14 cellular contexts compared by ENCODE assay signal in genomic region chr12:122842505-122843405, GRCh38. TPM values are rescaled to one million over a fixed set of nuclear protein-coding genes. Genes with fewer than 3 reads are reported as not detected.
DNase-seq lines count a peak whose midpoint lies in the region; ATAC-seq and TF ChIP-seq lines count a peak whose summit lies in the region.
"Had no signal": no experiment of that assay in that cellular context is flagged by ENCODE, and none has a peak within 500 bp of the region (broad histone marks: within the 10 kb centered on the region; RNA-seq: fewer than 3 reads in every experiment).

No MANE protein-coding gene starts in this region.

- H3K9ac ChIP-seq in BLaER1 treated with 17β-estradiol and CSF1 and Interleukin-3, amounts not matched to agents 10 nM and 100 nM: peak overlapping the region in 10 of 11 experiments; percentile 0 to 68 (median 36); a peak in 12 of 22 replicates
- H3K9ac ChIP-seq in neuronal stem cell (ENCODE audit: low read depth, low read length, poor library complexity): no peak overlapping the region

- peak overlapping the region; percentile 17 for H2AK5ac ChIP-seq in neuronal stem cell (ENCODE audit: low read depth, low read length)

- no peak overlapping the region for H4K8ac ChIP-seq in neuronal stem cell (ENCODE audit: low read depth, low read length)

- no peak for TF ChIP-seq EP300 in tibial nerve (IDR thresholded peaks at IDR 0.05)

- peaks cover 0 to 100% (median 15%) of the 10 kb centered on the region in 11 experiments; a peak in 11 of 22 replicates for H4K20me1 ChIP-seq in BLaER1 treated with 17β-estradiol and CSF1 and Interleukin-3, amounts not matched to agents 10 nM and 100 nM

- ATAC-seq in Right ventricle myocardium superior (ENCODE audit: poor library complexity) (peak; percentile 12), GM18511 (IDR thresholded peaks at IDR 0.05; ENCODE audit: unreplicated experiment) (no peak), HG02588 (IDR thresholded peaks at IDR 0.05; ENCODE audit: unreplicated experiment) (no peak)
- ATAC-seq: naive thymus-derived CD4-positive, alpha-beta T cell had no signal

- H3K4me1 ChIP-seq in BLaER1 treated with 17β-estradiol and CSF1 and Interleukin-3, amounts not matched to agents 10 nM and 100 nM: peaks cover 25 to 92% (median 87%) of the 10 kb centered on the region in 10 experiments
- H3K4me1 ChIP-seq in ascending aorta (peaks cover 3 to 17% of the 10 kb centered on the region in 2 donors), neuronal stem cell (ENCODE audit: control insufficient read depth in 2 of 2, insufficient read depth in 1 of 2, low read depth in 1 of 2, low read length in 2 of 2) (peaks cover 9 to 18% of the 10 kb centered on the region in 2 donors), tibial nerve (peaks cover 0 to 28% (median 8%) of the 10 kb centered on the region in 4 donors), Peyer's patch (peaks cover 0 to 39% (median 3%) of the 10 kb centered on the region in 4 donors)

- H3K18ac ChIP-seq in neuronal stem cell (ENCODE audit: low read length): peak overlapping the region; percentile 58

- intact Hi-C loops in ascending aorta (cut with DNase I) (no loop called here), Right ventricle myocardium superior (cut with DNase I) (no loop called here)

- peak overlapping the region; percentile 33 to 96 (median 78) for H3K4me2 ChIP-seq in BLaER1 treated with 17β-estradiol and CSF1 and Interleukin-3, amounts not matched to agents 10 nM and 100 nM
- H3K4me2 ChIP-seq in neuronal stem cell (ENCODE audit: insufficient read depth, low read length, poor library complexity, severe bottlenecking): no peak overlapping the region

- no peak overlapping the region for H2AFZ ChIP-seq in neuronal stem cell (ENCODE audit: low read length)

- H3K9me3 ChIP-seq in BLaER1 treated with 17β-estradiol and CSF1 and Interleukin-3, amounts not matched to agents 10 nM and 100 nM (replicated peaks in 1 of 11): no peaks in the 10 kb centered on the region
- H3K9me3 ChIP-seq in ascending aorta (no peaks in the 10 kb centered on the region), neuronal stem cell (replicated peaks in 1 of 2; ENCODE audit: control insufficient read depth in 2 of 2, insufficient read depth in 1 of 2, low read depth in 1 of 2, low read length in 2 of 2) (peaks cover 3 to 5% of the 10 kb centered on the region in 2 donors), tibial nerve (no peaks in the 10 kb centered on the region), Peyer's patch (no peaks in the 10 kb centered on the region)

- no peak for DNase-seq in ascending aorta (ENCODE audit: low spot score in 2 of 2)
- DNase-seq in Right ventricle myocardium superior: peak; percentile 32
- DNase-seq in neuronal stem cell (ENCODE audit: low spot score): no peak
- no peak for DNase-seq in tibial nerve (ENCODE audit: low spot score in 2 of 2)
- no peak for DNase-seq in Peyer's patch
- DNase-seq: activated B cell treated with CpG ODN at 0.5 μM for 24 hours; activated T-cell treated with anti-CD3 and anti-CD28 coated beads, Interleukin-2, amount 50 U/mL, for 1 hour; naive thymus-derived CD4-positive, alpha-beta T cell; NCI-H446 treated with DMSO at 0.1 percent for 48 hours; SIG-M5 had no signal

- TF ChIP-seq POLR2A in tibial nerve (IDR thresholded peaks at IDR 0.05) (no peak), Peyer's patch (IDR thresholded peaks at IDR 0.05) (no peak)

- no peak overlapping the region for H3K4me3 ChIP-seq in BLaER1 treated with 17β-estradiol and CSF1 and Interleukin-3, amounts not matched to agents 10 nM and 100 nM
- H3K4me3 ChIP-seq in ascending aorta: no peak overlapping the region
- H3K4me3 ChIP-seq in neuronal stem cell (ENCODE audit: low read length in 2 of 2): no peak overlapping the region
- H3K4me3 ChIP-seq in tibial nerve: no peak overlapping the region
- no peak overlapping the region for H3K4me3 ChIP-seq in Peyer's patch

- peaks cover 0 to 7% (median 0%) of the 10 kb centered on the region in 11 experiments; a peak in 3 of 22 replicates for H3K27me3 ChIP-seq in BLaER1 treated with 17β-estradiol and CSF1 and Interleukin-3, amounts not matched to agents 10 nM and 100 nM
- H3K27me3 ChIP-seq in ascending aorta: no peaks in the 10 kb centered on the region
- H3K27me3 ChIP-seq in neuronal stem cell (ENCODE audit: control insufficient read depth in 3 of 3, insufficient read depth in 3 of 3, low read depth in 1 of 3, low read length in 3 of 3): peaks cover 0 to 3% (median 0%) of the 10 kb centered on the region in 3 experiments
- no peaks in the 10 kb centered on the region for H3K27me3 ChIP-seq in tibial nerve
- H3K27me3 ChIP-seq in Peyer's patch: no peaks in the 10 kb centered on the region

- no peak overlapping the region for H4K91ac ChIP-seq in neuronal stem cell (ENCODE audit: low read depth, low read length, poor library complexity)

- H3K36me3 ChIP-seq in BLaER1 treated with 17β-estradiol and CSF1 and Interleukin-3, amounts not matched to agents 10 nM and 100 nM: peaks cover 0 to 28% (median 0%) of the 10 kb centered on the region in 11 experiments; a peak in 7 of 22 replicates
- H3K36me3 ChIP-seq in ascending aorta (no peaks in the 10 kb centered on the region), neuronal stem cell (replicated peaks in 1 of 2; ENCODE audit: control insufficient read depth in 2 of 2, insufficient read depth in 2 of 2, low read length in 2 of 2) (peaks cover 0 to 3% of the 10 kb centered on the region in 2 donors), tibial nerve (no peaks in the 10 kb centered on the region), Peyer's patch (no peaks in the 10 kb centered on the region)

- no peak overlapping the region for H2BK5ac ChIP-seq in neuronal stem cell (ENCODE audit: low read length)

- peak overlapping the region; percentile 41 for H3K14ac ChIP-seq in neuronal stem cell (ENCODE audit: low read length)

- H2BK12ac ChIP-seq in neuronal stem cell (ENCODE audit: low read length): no peak overlapping the region

- no peak overlapping the region for H3K4ac ChIP-seq in neuronal stem cell (ENCODE audit: low read length)

- no peak overlapping the region for H2BK120ac ChIP-seq in neuronal stem cell (ENCODE audit: low read depth, low read length)

- peak overlapping the region; percentile 4 for H2BK15ac ChIP-seq in neuronal stem cell (ENCODE audit: low read length)

- TF ChIP-seq CTCF in ascending aorta (IDR thresholded peaks at IDR 0.05) (no peak), tibial nerve (IDR thresholded peaks at IDR 0.05) (no peak), Peyer's patch (IDR thresholded peaks at IDR 0.05) (no peak)

- H3K79me1 ChIP-seq in neuronal stem cell (ENCODE audit: low read depth, low read length): peaks cover 14% of the 10 kb centered on the region

- peak overlapping the region; percentile 44 for H3K23ac ChIP-seq in neuronal stem cell (ENCODE audit: low read depth, low read length, poor library complexity)

- peak overlapping the region in 8 of 11 experiments; percentile 0 to 68 (median 36); a peak in 14 of 22 replicates for H3K27ac ChIP-seq in BLaER1 treated with 17β-estradiol and CSF1 and Interleukin-3, amounts not matched to agents 10 nM and 100 nM
- H3K27ac ChIP-seq in ascending aorta (peak overlapping the region; percentile 79 to 82), neuronal stem cell (replicated peaks; ENCODE audit: low read length) (no peak overlapping the region), tibial nerve (peak overlapping the region in 2 of 4 donors; percentile 32 to 70), Peyer's patch (no peak overlapping the region)
- H3K27ac ChIP-seq: HL-60 had no signal

- WGBS in neuronal stem cell (ENCODE audit: extremely low coverage in 2 of 2, insufficient read length in 2 of 2, insufficient replicate concordance in 1 of 2), 2 donors: no CpG with 5 or more reads among the region's 22 CpGs
- WGBS in tibial nerve, 2 donors: 66 to 79% methylated on average over 12 to 22 of the region's 22 CpGs

RNA-seq across cellular contexts. Expression of gene HIP1R, which starts 7.5 kb away (rescaled TPM):
- total RNA-seq in ascending aorta (98.7 TPM), Right ventricle myocardium superior (12.9 TPM), tibial nerve (10 to 100 TPM; 10.3 to 22.5 (median 16.9) TPM), Peyer's patch (100 to 1,000 TPM; 208 to 265 (median 238) TPM)
- polyA plus RNA-seq in neuronal stem cell (2013, experiment 1 of 2): 16.8 TPM
- polyA plus RNA-seq in neuronal stem cell (2013, experiment 2 of 2): 16.3 TPM

RNA-seq across cellular contexts. Expression of gene VPS37B, which starts 53.2 kb away (rescaled TPM):
- total RNA-seq in ascending aorta (31.8 TPM), Right ventricle myocardium superior (23.9 TPM), tibial nerve (10 to 100 TPM; 24.5 to 28.4 (median 25.8) TPM), Peyer's patch (10 to 100 TPM; 49.5 to 92.8 (median 58.4) TPM)
- polyA plus RNA-seq in neuronal stem cell (2013, experiment 1 of 2): 26.4 TPM
- polyA plus RNA-seq in neuronal stem cell (2013, experiment 2 of 2): 26.7 TPM

Comparison
In these comparisons a context has a peak if more than half of its experiments do, and no peak if none do; other contexts are left out.
1. H3K27ac ChIP-seq: peak in BLaER1 treated with 17β-estradiol and CSF1 and Interleukin-3, amounts not matched to agents 10 nM and 100 nM (8 of 11) and ascending aorta (2 of 2); none in neuronal stem cell (single experiment) and Peyer's patch (0 of 4).